ENCODE assay signal across 8 cellular contexts in genomic region chr14:58637391-58638230, GRCh38. TPM values are rescaled to one million over a fixed set of nuclear protein-coding genes. Genes with fewer than 3 reads are reported as not detected.
DNase-seq lines count a peak whose midpoint lies in the region; ATAC-seq, FAIRE-seq and TF ChIP-seq lines count a peak whose summit lies in the region.

Gene DACT1 (plus strand): TSS chr14:58637962. CDS start chr14:58638203, 241 bp downstream.

- no peaks in the 10 kb centered on the region for H3K9me3 Mint-ChIP-seq in CD4-positive, alpha-beta T cell

- intact Hi-C loops in CD4-positive, alpha-beta T cell (cut with DNase I, micrococcal nuclease), result loop anchor here (2.0 to 5.0 kb wide), 3 partner anchors 135 to 415 kb away; no protein-coding TSS in a partner anchor

- H3K36me3 ChIP-seq in bronchial epithelial cell (ENCODE audit: control insufficient read depth, insufficient read depth, low read length), result no peaks in the 10 kb centered on the region
- peaks cover 18% of the 10 kb centered on the region for H3K36me3 ChIP-seq in skeletal muscle satellite cell (ENCODE audit: insufficient read depth, low read length)

- peak; percentile 67 for ATAC-seq in CD4-positive, alpha-beta T cell (ENCODE audit: poor library complexity)
- ATAC-seq in GM19324 (IDR thresholded peaks at IDR 0.05; ENCODE audit: low FRiP score, unreplicated experiment) (peak; percentile 71), HG03354 (IDR thresholded peaks at IDR 0.05; ENCODE audit: poor library complexity, severe bottlenecking, unreplicated experiment) (peak; percentile 55), GM18858 (IDR thresholded peaks at IDR 0.05; ENCODE audit: unreplicated experiment) (no peak)

- CTCF ChIA-PET in CD4-positive, alpha-beta T cell (lab: Charles Lee), result no interaction called here

- no peak for FAIRE-seq in bronchial epithelial cell (lab: Jason Lieb, UNC)

- peak within 1 kb of the TSS; percentile 93 for H3K4me3 Mint-ChIP-seq in CD4-positive, alpha-beta T cell

- H3K36me3 Mint-ChIP-seq in CD4-positive, alpha-beta T cell (ENCODE audit: low read depth), result peaks cover 4% of the 10 kb centered on the region

- peaks cover 35% of the 10 kb centered on the region for H3K4me1 Mint-ChIP-seq in CD4-positive, alpha-beta T cell (ENCODE audit: low read depth)

- peak within 1 kb of the TSS; percentile 96 for H3K4me2 ChIP-seq in skeletal muscle satellite cell (ENCODE audit: low read length)

- DNase-seq in CD4-positive, alpha-beta T cell, result peak; percentile 17 to 66 (median 34)
- DNase-seq in T-helper 9 cell (peak; percentile 0), bronchial epithelial cell (ENCODE audit: low read depth) (no peak), iPS-NIHi11 (ENCODE audit: low spot score) (peak; percentile 72)

- H3K9ac ChIP-seq in skeletal muscle satellite cell (ENCODE audit: low read depth, low read length), result peak within 1 kb of the TSS; percentile 94

- peak within 1 kb of the TSS; percentile 31 for H3K27ac ChIP-seq in CD4-positive, alpha-beta T cell (ENCODE audit: low read depth, low read length)

- TF ChIP-seq CTCF in CD4-positive, alpha-beta T cell (IDR thresholded peaks at IDR 0.05), result no peak
- TF ChIP-seq CTCF in bronchial epithelial cell (IDR thresholded peaks at IDR 0.05; ENCODE audit: insufficient read depth, low read length, severe bottlenecking), result no peak

- H3K27me3 ChIP-seq in CD4-positive, alpha-beta T cell (ENCODE audit: control insufficient read depth, insufficient read depth, low read length), result no peaks in the 10 kb centered on the region
- H3K27me3 ChIP-seq in bronchial epithelial cell (ENCODE audit: control insufficient read depth, insufficient read depth, low read length) (peaks cover 19% of the 10 kb centered on the region), skeletal muscle satellite cell (ENCODE audit: control insufficient read depth, insufficient read depth, low read length) (no peaks in the 10 kb centered on the region)

- H3K27ac Mint-ChIP-seq in CD4-positive, alpha-beta T cell, result peak within 1 kb of the TSS; percentile 40

- POLR2A ChIA-PET in CD4-positive, alpha-beta T cell (lab: Charles Lee), result interaction anchor here (0.7 to 3.5 kb wide), 10 partner anchors 13 to 1612 kb away, joined by 3 to 20 read pairs (median 4); partner anchors contain the start of genes KIAA0586, PPM1A and TIMM9

- H3K27me3 Mint-ChIP-seq in CD4-positive, alpha-beta T cell, result peaks cover 34% of the 10 kb centered on the region

- H3K4me1 ChIP-seq in skeletal muscle satellite cell (ENCODE audit: control insufficient read depth, insufficient read depth, low read length), result peaks cover 26% of the 10 kb centered on the region

- H3K9me3 ChIP-seq in CD4-positive, alpha-beta T cell (ENCODE audit: control insufficient read depth, low read length), result no peaks in the 10 kb centered on the region
- H3K9me3 ChIP-seq in skeletal muscle satellite cell (replicated peaks; ENCODE audit: low read length), result no peaks in the 10 kb centered on the region

- H3K4me3 ChIP-seq in bronchial epithelial cell (ENCODE audit: low read depth, low read length) (peak within 1 kb of the TSS; percentile 41), skeletal muscle satellite cell (ENCODE audit: low read length) (peak within 1 kb of the TSS; percentile 90)

RNA-seq across cellular contexts. Expression of gene DACT1, which starts in this region (rescaled TPM):
- total RNA-seq in CD4-positive, alpha-beta T cell, result 1 to 10 TPM; 1.3 TPM
- 1.1 and 1.4 TPM in 2 replicates for total RNA-seq in bronchial epithelial cell
- 0.76 and 3.5 TPM in 2 replicates for total RNA-seq in skeletal muscle satellite cell (2012; rRNA removed)
